1 cellular context compared by ENCODE assay signal in the genomic region with DNA sequence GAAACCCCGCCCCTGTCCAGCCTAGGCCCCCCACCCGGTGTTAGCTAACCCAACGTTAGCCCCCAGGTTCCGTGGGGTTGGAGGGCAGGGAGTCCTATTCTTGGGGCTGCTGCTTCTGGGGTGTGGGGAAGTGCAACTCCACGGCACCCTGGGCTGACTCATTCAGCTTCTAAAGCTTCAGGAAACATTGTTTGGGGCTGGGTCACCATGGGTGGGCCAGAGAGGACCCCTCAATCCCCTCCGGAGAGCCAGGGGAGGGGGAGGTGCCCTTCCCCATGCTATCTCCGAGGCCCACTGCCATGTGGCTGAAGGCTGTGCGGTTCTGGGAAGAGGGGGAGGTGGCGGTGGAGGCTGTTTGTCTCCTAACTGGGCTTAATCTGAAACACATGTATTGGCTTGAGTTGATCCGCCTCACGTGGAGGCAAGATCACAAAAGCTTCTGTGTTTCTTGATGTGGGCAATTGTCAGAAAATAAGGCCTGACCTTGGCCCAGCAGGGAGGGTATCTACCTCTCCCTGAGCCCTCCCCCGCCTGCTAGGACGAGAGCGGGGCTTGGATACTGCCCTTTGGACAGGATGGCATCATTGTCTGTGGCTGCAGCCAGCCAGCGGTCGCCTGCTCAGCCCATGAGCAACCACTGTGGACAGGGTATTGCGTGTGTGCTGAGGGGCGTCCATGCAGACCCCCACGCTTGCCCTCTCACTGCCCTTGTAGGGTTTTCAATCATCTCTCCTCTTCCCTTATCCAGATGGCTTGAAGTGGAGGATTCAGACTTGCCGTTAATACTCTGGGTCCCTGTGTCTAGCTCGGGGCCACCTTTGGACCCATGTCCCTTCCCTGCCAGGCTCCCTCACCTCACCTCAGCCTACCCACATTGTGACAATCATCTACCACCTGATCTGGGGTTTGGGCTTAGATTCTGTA.
TF ChIP-seq lines count a peak whose summit lies in the region.

No MANE protein-coding gene starts in this region.

TF ChIP-seq in HepG2, 621 proteins besides CTCF, POLR2A, EP300 and RAD21 (continued from another document and continues in another):
- TF ChIP-seq ZNF121 (CRISPR knock-in tag; IDR thresholded peaks at IDR 0.05) = 0 out of 2 replicates have a peak, but pooled peaks have one; percentile 38
- peak; percentile 7; the same call in 1 of the 2 replicates for TF ChIP-seq KDM5A (IDR thresholded peaks at IDR 0.05; ENCODE audit: borderline replicate concordance, low read length)
- TF ChIP-seq NFYC (CRISPR knock-in tag; IDR thresholded peaks at IDR 0.05) = no peak; the same call in 1 of the 2 replicates
- TF ChIP-seq TMF1 (CRISPR knock-in tag; IDR thresholded peaks at IDR 0.05; ENCODE audit: low read depth) = 0 out of 2 replicates have a peak, but pooled peaks have one; percentile 4
- no peak for TF ChIP-seq ZNF296 (CRISPR knock-in tag; conservative IDR thresholded peaks at IDR 0.05)
- TF ChIP-seq ATF4 (CRISPR knock-in tag; IDR thresholded peaks at IDR 0.05) = peak in 1 of 2 experiments; percentile 85; a peak in 2 of 4 replicates
- no peak; the same call in 1 of the 2 replicates for TF ChIP-seq ESRRA (CRISPR knock-in tag; IDR thresholded peaks at IDR 0.05; ENCODE audit: low read depth)
- TF ChIP-seq ZFP37 (CRISPR knock-in tag; IDR thresholded peaks at IDR 0.05; ENCODE audit: borderline replicate concordance) = peak; percentile 46; the same call in 1 of the 2 replicates
- no peak for TF ChIP-seq ZMAT5 (CRISPR knock-in tag; IDR thresholded peaks at IDR 0.05; ENCODE audit: borderline replicate concordance, low read depth)
- TF ChIP-seq DR1 (CRISPR knock-in tag; IDR thresholded peaks at IDR 0.05) = peak; percentile 41
- no peak; the same call in 1 of the 2 replicates for TF ChIP-seq GZF1 (CRISPR knock-in tag; IDR thresholded peaks at IDR 0.05)
- no peak for TF ChIP-seq ZNF775 (CRISPR knock-in tag; IDR thresholded peaks at IDR 0.05; ENCODE audit: borderline replicate concordance)
- TF ChIP-seq ZNF720 (CRISPR knock-in tag; IDR thresholded peaks at IDR 0.05) = no peak
- TF ChIP-seq MEF2D (CRISPR knock-in tag; IDR thresholded peaks at IDR 0.05) = no peak
- TF ChIP-seq FOXP4 (CRISPR knock-in tag; IDR thresholded peaks at IDR 0.05) = peak; percentile 85
- no peak for TF ChIP-seq ZNF180 (CRISPR knock-in tag; IDR thresholded peaks at IDR 0.05; ENCODE audit: borderline replicate concordance, low read depth)
- TF ChIP-seq STAT5B (CRISPR knock-in tag; IDR thresholded peaks at IDR 0.05) = no peak
- no peak for TF ChIP-seq STAT6 (CRISPR knock-in tag; IDR thresholded peaks at IDR 0.05; ENCODE audit: borderline replicate concordance)
- TF ChIP-seq ONECUT2 (CRISPR knock-in tag; IDR thresholded peaks at IDR 0.05) = peak; percentile 38; the same call in 1 of the 2 replicates
- TF ChIP-seq ZNF556 (CRISPR knock-in tag; IDR thresholded peaks at IDR 0.05; ENCODE audit: borderline replicate concordance) = no peak
- TF ChIP-seq, protein P1, sequence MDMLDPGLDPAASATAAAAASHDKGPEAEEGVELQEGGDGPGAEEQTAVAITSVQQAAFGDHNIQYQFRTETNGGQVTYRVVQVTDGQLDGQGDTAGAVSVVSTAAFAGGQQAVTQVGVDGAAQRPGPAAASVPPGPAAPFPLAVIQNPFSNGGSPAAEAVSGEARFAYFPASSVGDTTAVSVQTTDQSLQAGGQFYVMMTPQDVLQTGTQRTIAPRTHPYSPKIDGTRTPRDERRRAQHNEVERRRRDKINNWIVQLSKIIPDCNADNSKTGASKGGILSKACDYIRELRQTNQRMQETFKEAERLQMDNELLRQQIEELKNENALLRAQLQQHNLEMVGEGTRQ (IDR thresholded peaks at IDR 0.05; ENCODE audit: low read depth, low read length) = peak; percentile 70
- TF ChIP-seq, protein P1 (CRISPR knock-in tag; IDR thresholded peaks at IDR 0.05; ENCODE audit: borderline replicate concordance) = 0 out of 2 replicates have a peak, but pooled peaks have one; percentile 40
- no peak for TF ChIP-seq ZNF761 (CRISPR knock-in tag; conservative IDR thresholded peaks at IDR 0.05)
- peak; percentile 53 for TF ChIP-seq YY1 (IDR thresholded peaks at IDR 0.05; ENCODE audit: insufficient read depth, insufficient replicate concordance, low read depth, low read length)
- no peak for TF ChIP-seq ZSCAN29 (CRISPR knock-in tag; conservative IDR thresholded peaks at IDR 0.05)
- no peak for TF ChIP-seq ZNF124 (CRISPR knock-in tag; IDR thresholded peaks at IDR 0.05)
- no peak for TF ChIP-seq FIP1L1 (IDR thresholded peaks at IDR 0.05; ENCODE audit: borderline replicate concordance, insufficient read depth, low read depth, low read length)
- 0 out of 2 replicates have a peak, but pooled peaks have one; percentile 60 for TF ChIP-seq ZNF773 (CRISPR knock-in tag; IDR thresholded peaks at IDR 0.05; ENCODE audit: borderline replicate concordance)
- TF ChIP-seq SMARCC2 (IDR thresholded peaks at IDR 0.05) = no peak
- peak; percentile 57 for TF ChIP-seq KLF6 (CRISPR knock-in tag; IDR thresholded peaks at IDR 0.05)
- no peak for TF ChIP-seq UBTF (CRISPR knock-in tag; IDR thresholded peaks at IDR 0.05)
- peak; percentile 89 for TF ChIP-seq BCL6 (CRISPR knock-in tag; IDR thresholded peaks at IDR 0.05)
- TF ChIP-seq ZNF292 (CRISPR knock-in tag; IDR thresholded peaks at IDR 0.05; ENCODE audit: borderline replicate concordance, low read depth) = no peak
- TF ChIP-seq, protein P2, sequence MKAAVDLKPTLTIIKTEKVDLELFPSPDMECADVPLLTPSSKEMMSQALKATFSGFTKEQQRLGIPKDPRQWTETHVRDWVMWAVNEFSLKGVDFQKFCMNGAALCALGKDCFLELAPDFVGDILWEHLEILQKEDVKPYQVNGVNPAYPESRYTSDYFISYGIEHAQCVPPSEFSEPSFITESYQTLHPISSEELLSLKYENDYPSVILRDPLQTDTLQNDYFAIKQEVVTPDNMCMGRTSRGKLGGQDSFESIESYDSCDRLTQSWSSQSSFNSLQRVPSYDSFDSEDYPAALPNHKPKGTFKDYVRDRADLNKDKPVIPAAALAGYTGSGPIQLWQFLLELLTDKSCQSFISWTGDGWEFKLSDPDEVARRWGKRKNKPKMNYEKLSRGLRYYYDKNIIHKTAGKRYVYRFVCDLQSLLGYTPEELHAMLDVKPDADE (CRISPR knock-in tag; IDR thresholded peaks at IDR 0.05) = no peak
- TF ChIP-seq SMYD3 (CRISPR knock-in tag; IDR thresholded peaks at IDR 0.05) = no peak
- TF ChIP-seq TRAFD1 (CRISPR knock-in tag; IDR thresholded peaks at IDR 0.05; ENCODE audit: borderline replicate concordance) = 0 out of 2 replicates have a peak, but pooled peaks have one; percentile 24
- TF ChIP-seq SP1 (IDR thresholded peaks at IDR 0.05) = no peak
- TF ChIP-seq SP1 (CRISPR knock-in tag; IDR thresholded peaks at IDR 0.05) = peak; percentile 67
- no peak for TF ChIP-seq ATRX (CRISPR knock-in tag; IDR thresholded peaks at IDR 0.05; ENCODE audit: borderline replicate concordance)
- TF ChIP-seq PITX1 (CRISPR knock-in tag; IDR thresholded peaks at IDR 0.05) = peak; percentile 97
- no peak for TF ChIP-seq MAF1 (CRISPR knock-in tag; IDR thresholded peaks at IDR 0.05; ENCODE audit: borderline replicate concordance)
- peak; percentile 92 for TF ChIP-seq ZNF543 (CRISPR knock-in tag; IDR thresholded peaks at IDR 0.05)
- no peak for TF ChIP-seq EEA1 (CRISPR knock-in tag; IDR thresholded peaks at IDR 0.05; ENCODE audit: borderline replicate concordance)
- no peak; the same call in 1 of the 2 replicates for TF ChIP-seq ZFP36L1 (CRISPR knock-in tag; IDR thresholded peaks at IDR 0.05)
- TF ChIP-seq NFE2 (CRISPR knock-in tag; IDR thresholded peaks at IDR 0.05) = no peak; the same call in 1 of the 2 replicates
